ENCODE assay signal across 12 cellular contexts in the genomic region with DNA sequence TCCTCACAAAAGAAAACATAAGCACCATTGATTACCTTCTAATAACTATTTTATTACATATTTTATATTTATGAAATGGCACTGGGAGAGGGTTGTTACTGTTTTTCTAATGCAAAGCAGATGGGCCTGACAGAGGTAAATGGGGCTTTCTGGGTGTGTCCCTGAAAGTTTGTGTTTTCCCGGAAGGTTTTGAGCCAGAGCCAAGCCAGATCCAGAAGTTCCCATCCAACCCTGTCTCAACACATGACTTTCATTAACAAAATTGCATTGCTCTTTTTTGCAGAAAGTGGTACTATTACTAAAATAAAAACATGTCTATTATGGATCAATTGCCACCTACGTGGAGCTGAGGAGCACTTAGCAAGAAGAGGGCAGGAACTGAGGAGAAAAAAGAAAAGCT.
DNase-seq lines count a peak whose midpoint lies in the region; ATAC-seq lines count a peak whose summit lies in the region.
"Had no signal": no experiment of that assay in that cellular context is flagged by ENCODE, and none has a peak within 500 bp of the region (broad histone marks: within the 10 kb centered on the region; RNA-seq: fewer than 3 reads in every experiment).

No MANE protein-coding gene starts in this region.

- no peak overlapping the region for H3K4me2 ChIP-seq in Karpas-422 (ENCODE audit: low read depth, low read length, poor library complexity, severe bottlenecking)
- H3K4me2 ChIP-seq: BLaER1 treated with 17β-estradiol and CSF1 and Interleukin-3, amounts not matched to agents 10 nM and 100 nM had no signal

- no peak for ATAC-seq in stimulated activated naive CD8-positive, alpha-beta T cell treated with anti-CD3 and anti-CD28 coated beads, Interleukin-15, Interleukin-2, amounts not matched to agents 100 U/mL and 50 U/mL, for 24 hours
- ATAC-seq: HepG2 had no signal

- no peak overlapping the region for H3K9ac ChIP-seq in Karpas-422 (ENCODE audit: low read length)
- H3K9ac ChIP-seq: BLaER1 treated with 17β-estradiol and CSF1 and Interleukin-3, amounts not matched to agents 10 nM and 100 nM had no signal

- no peaks in the 10 kb centered on the region for H4K20me1 ChIP-seq in Karpas-422 (ENCODE audit: insufficient read depth, low read depth, low read length)
- H4K20me1 ChIP-seq: BLaER1 treated with 17β-estradiol and CSF1 and Interleukin-3, amounts not matched to agents 10 nM and 100 nM had no signal

- DNase-seq in AG20443 (ENCODE audit: low spot score) (peak; percentile 65), Karpas-422 (no peak), fibroblast of peridontal ligament (ENCODE audit: extremely low read depth) (peak; percentile 63), DMS 273 treated with DMSO at 0.1 percent for 48 hours (lab: John Stamatoyannopoulos, UW) (no peak), inferior parietal cortex (ENCODE audit: extremely low spot score) (no peak), amniotic stem cell (lab: John Stamatoyannopoulos, UW) (no peak)
- no peak for DNase-seq in stimulated activated naive CD8-positive, alpha-beta T cell treated with anti-CD3 and anti-CD28 coated beads, Interleukin-15, Interleukin-2, amounts not matched to agents 100 U/mL and 50 U/mL, for 24 hours
- DNase-seq: CD4-positive, CD25-positive, alpha-beta regulatory T cell; DMS79; HCEC 1CT had no signal

- H2AFZ ChIP-seq in Karpas-422 (ENCODE audit: low read length), result no peak overlapping the region

- peaks cover 46% of the 10 kb centered on the region for H3K4me1 ChIP-seq in Karpas-422 (ENCODE audit: low read length)
- H3K4me1 ChIP-seq: BLaER1 treated with 17β-estradiol and CSF1 and Interleukin-3, amounts not matched to agents 10 nM and 100 nM had no signal

- no peaks in the 10 kb centered on the region; the same call in 1 of the 2 replicates for H3K9me3 ChIP-seq in Karpas-422 (ENCODE audit: low read length)

- no peaks in the 10 kb centered on the region for H3K79me2 ChIP-seq in Karpas-422 (ENCODE audit: low read length)

- H3K27ac ChIP-seq in Karpas-422 (ENCODE audit: low read length), result peak overlapping the region; percentile 87
- H3K27ac ChIP-seq: BLaER1 treated with 17β-estradiol and CSF1 and Interleukin-3, amounts not matched to agents 10 nM and 100 nM had no signal

- H3K9me2 ChIP-seq in Karpas-422 (replicated peaks; ENCODE audit: insufficient read depth, low read length), result no peaks in the 10 kb centered on the region

- H3K36me3 ChIP-seq in Karpas-422 (ENCODE audit: insufficient read depth, low read length), result peaks cover 6% of the 10 kb centered on the region; the same call in 1 of the 2 replicates

- H3K4me3 ChIP-seq in Karpas-422 (ENCODE audit: low read length), result no peak overlapping the region
- H3K4me3 ChIP-seq: BLaER1 treated with 17β-estradiol and CSF1 and Interleukin-3, amounts not matched to agents 10 nM and 100 nM had no signal

- no peaks in the 10 kb centered on the region for H3K27me3 ChIP-seq in Karpas-422 (ENCODE audit: low read length)
- H3K27me3 ChIP-seq: BLaER1 treated with 17β-estradiol and CSF1 and Interleukin-3, amounts not matched to agents 10 nM and 100 nM had no signal

Comparison
In these comparisons a context has a peak if more than half of its experiments do, and no peak if none do; other contexts are left out.
1. DNase-seq: peak in AG20443 (single experiment) and fibroblast of peridontal ligament (single experiment); none in Karpas-422 (single experiment), stimulated activated naive CD8-positive, alpha-beta T cell treated with anti-CD3 and anti-CD28 coated beads, Interleukin-15, Interleukin-2, amounts not matched to agents 100 U/mL and 50 U/mL, for 24 hours (single experiment), DMS 273 treated with DMSO at 0.1 percent for 48 hours (single experiment), inferior parietal cortex (single experiment) and amniotic stem cell (single experiment).